ENCODE assay signal across 18 cellular contexts in genomic region chr9:35944173-35944572, GRCh38. TPM values are rescaled to one million over a fixed set of nuclear protein-coding genes. Genes with fewer than 3 reads are reported as not detected.
"Had no signal": no experiment of that assay in that cellular context is flagged by ENCODE, and none has a peak within 500 bp of the region (broad histone marks: within the 10 kb centered on the region; RNA-seq: fewer than 3 reads in every experiment).

No MANE protein-coding gene starts in this region.

- H3K4me1 ChIP-seq: neural progenitor cell had no signal

- H3K27ac ChIP-seq: esophagus squamous epithelium, neural progenitor cell had no signal

- ATAC-seq: left lobe of liver had no signal

- H3K27me3 ChIP-seq: dorsolateral prefrontal cortex, esophagus squamous epithelium, right atrium auricular region, tibial nerve had no signal

- H3K4me3 ChIP-seq: dorsolateral prefrontal cortex, esophagus squamous epithelium, neural progenitor cell, right atrium auricular region, tibial nerve had no signal

- H3K9me3 Mint-ChIP-seq: activated CD4-positive, alpha-beta T cell treated with anti-CD3 and anti-CD28 coated beads, Interleukin-2, amount 10 ng/mL, durations not matched to agents 7 days and 5 days; neural progenitor cell had no signal

- H3K4me3 Mint-ChIP-seq: activated CD4-positive, alpha-beta T cell treated with anti-CD3 and anti-CD28 coated beads, Interleukin-2, amount 10 ng/mL, durations not matched to agents 7 days and 5 days; activated naive CD8-positive, alpha-beta T cell; neural progenitor cell had no signal

- H3K9me3 ChIP-seq: esophagus squamous epithelium, right atrium auricular region, tibial nerve had no signal

- H3K36me3 ChIP-seq: esophagus squamous epithelium, neural progenitor cell, right atrium auricular region, tibial nerve had no signal

- H3K27ac Mint-ChIP-seq: activated CD4-positive, alpha-beta T cell treated with anti-CD3 and anti-CD28 coated beads, Interleukin-2, amount 10 ng/mL, durations not matched to agents 7 days and 5 days; activated naive CD8-positive, alpha-beta T cell; neural progenitor cell had no signal

- H3K27me3 Mint-ChIP-seq: activated CD4-positive, alpha-beta T cell treated with anti-CD3 and anti-CD28 coated beads, Interleukin-2, amount 10 ng/mL, durations not matched to agents 7 days and 5 days; activated naive CD8-positive, alpha-beta T cell had no signal

- H3K36me3 Mint-ChIP-seq: activated naive CD8-positive, alpha-beta T cell; neural progenitor cell had no signal

- DNase-seq: activated CD4-positive, alpha-beta T cell treated with anti-CD3 and anti-CD28 coated beads, Interleukin-2, amount 10 ng/mL, durations not matched to agents 7 days and 5 days; activated CD4-positive, CD25-positive, alpha-beta regulatory T cell; amygdala; dorsolateral prefrontal cortex; esophagus squamous epithelium; foreskin melanocyte; head of caudate nucleus; mesendoderm; posterior cingulate gyrus had no signal

- H3K4me1 Mint-ChIP-seq: neural progenitor cell had no signal

- H3K4me2 ChIP-seq: neural progenitor cell had no signal

RNA-seq across cellular contexts. Expression of gene OR2S2, which starts 13.8 kb away (rescaled TPM):
- total RNA-seq: activated CD4-positive, alpha-beta T cell treated with anti-CD3 and anti-CD28 coated beads, Interleukin-2, amount 10 ng/mL, durations not matched to agents 7 days and 5 days; activated CD8-positive, alpha-beta memory T cell treated with anti-CD3 and anti-CD28 coated beads for 36 hours; chondrocyte; esophagus squamous epithelium; left lobe of liver; myocyte; right atrium auricular region; T-helper 2 cell treated with Interferon-gamma antibody and Interleukin-4, amounts not matched to agents 100 ng/mL and 5 ng/mL, for 36 hours; tibial nerve had no signal

RNA-seq across cellular contexts. Expression of gene SPAAR, which starts 34.9 kb away (rescaled TPM):
- total RNA-seq: activated CD4-positive, alpha-beta T cell treated with anti-CD3 and anti-CD28 coated beads, Interleukin-2, amount 10 ng/mL, durations not matched to agents 7 days and 5 days; activated CD8-positive, alpha-beta memory T cell treated with anti-CD3 and anti-CD28 coated beads for 36 hours; myocyte; T-helper 2 cell treated with Interferon-gamma antibody and Interleukin-4, amounts not matched to agents 100 ng/mL and 5 ng/mL, for 36 hours had no signal

RNA-seq across cellular contexts. Expression of gene HRCT1, which starts 38.2 kb away (rescaled TPM):
- total RNA-seq: activated CD4-positive, alpha-beta T cell treated with anti-CD3 and anti-CD28 coated beads, Interleukin-2, amount 10 ng/mL, durations not matched to agents 7 days and 5 days; activated CD8-positive, alpha-beta memory T cell treated with anti-CD3 and anti-CD28 coated beads for 36 hours; T-helper 2 cell treated with Interferon-gamma antibody and Interleukin-4, amounts not matched to agents 100 ng/mL and 5 ng/mL, for 36 hours had no signal
